Comparison of ENCODE assay signal across 1 cellular context in the genomic region with DNA sequence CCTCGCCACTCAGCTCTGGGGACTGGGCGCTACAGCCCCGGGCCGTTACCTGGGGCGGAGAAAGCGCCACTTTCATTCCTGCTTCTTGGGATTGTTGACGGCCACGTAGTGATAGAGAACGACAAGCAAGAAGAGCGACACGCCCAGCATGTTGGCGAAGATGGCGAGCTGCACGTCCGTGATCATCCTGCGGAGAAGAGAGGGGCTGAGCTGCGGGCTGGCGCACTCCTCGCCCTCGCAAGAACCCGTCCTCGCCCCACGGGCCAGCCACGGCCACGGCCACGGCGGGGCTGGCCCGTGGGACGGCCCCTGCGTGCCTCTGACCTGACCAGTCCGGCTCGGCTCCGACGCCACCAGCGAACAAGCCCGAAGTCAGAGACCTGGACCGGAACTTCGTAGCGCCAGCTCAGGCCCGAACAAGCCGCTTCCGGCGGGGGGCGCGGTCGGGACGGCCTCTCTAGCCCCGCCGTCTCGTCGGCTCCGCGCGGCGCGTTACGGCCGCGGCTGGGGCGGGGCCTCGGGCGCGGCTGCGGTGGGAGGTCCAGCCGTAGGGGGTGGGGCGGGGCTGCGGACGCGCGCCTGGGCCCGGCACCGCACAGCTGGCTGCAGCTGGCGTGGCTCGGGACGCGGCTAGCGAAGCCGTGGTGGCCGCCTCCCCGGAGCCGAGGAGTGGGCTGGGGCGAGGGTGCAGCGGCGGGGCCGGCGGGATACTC.
TF ChIP-seq lines count a peak whose summit lies in the region.

Gene OST4 (minus strand): TSS at position 378 of the 713 bp plus-strand sequence.

TF ChIP-seq in endothelial cell of umbilical vein, 7 proteins besides CTCF, POLR2A, EP300 and RAD21 (continued from another document):
- TF ChIP-seq MYC (IDR thresholded peaks at IDR 0.05; ENCODE audit: low read depth, low read length) (no peak), EZH2 (IDR thresholded peaks at IDR 0.05; ENCODE audit: borderline replicate concordance, low read depth, low read length, severe bottlenecking) (no peak), POLR2AphosphoS5 (IDR thresholded peaks at IDR 0.05; ENCODE audit: insufficient read depth, low read depth, low read length) (peak; percentile 99)
